ENCODE assay signal across 9 cellular contexts in genomic region chr2:102975996-102976636, GRCh38.
DNase-seq lines count a peak whose midpoint lies in the region; ATAC-seq and TF ChIP-seq lines count a peak whose summit lies in the region.
"Had no signal": no experiment of that assay in that cellular context is flagged by ENCODE, and none has a peak within 500 bp of the region (broad histone marks: within the 10 kb centered on the region; RNA-seq: fewer than 3 reads in every experiment).

No MANE protein-coding gene starts in this region.

- intact Hi-C loops in activated naive CD4-positive, alpha-beta T cell treated with anti-CD3 and anti-CD28 coated beads for 36 hours (cut with micrococcal nuclease): loop anchor here (10.0 kb wide), 1 partner anchor 1889 kb away; no protein-coding TSS in a partner anchor
- intact Hi-C loops in heart left ventricle (cut with DNase I): no loop called here

- ATAC-seq in heart left ventricle (peak in 3 of 4 donors; percentile 61 to 75 (median 71)), GM21619 (IDR thresholded peaks at IDR 0.05; ENCODE audit: unreplicated experiment) (no peak)

- H3K27ac ChIP-seq in heart left ventricle: no peak overlapping the region
- no peak overlapping the region for H3K27ac ChIP-seq in substantia nigra (ENCODE audit: low read depth, low read length, poor library complexity, severe bottlenecking)

- TF ChIP-seq CTCF in heart left ventricle (IDR thresholded peaks at IDR 0.05): peak in 10 of 12 donors; percentile 15 to 47 (median 40)

- DNase-seq in activated naive CD4-positive, alpha-beta T cell treated with anti-CD3 and anti-CD28 coated beads for 36 hours: peak; percentile 26
- no peak for DNase-seq in activated naive CD4-positive, alpha-beta T cell (lab: John Stamatoyannopoulos, UW)
- peak; percentile 48 for DNase-seq in HT-29 (ENCODE audit: low spot score)
- peak; percentile 2 to 53 for DNase-seq in SHP77 (lab: John Stamatoyannopoulos, UW)
- DNase-seq in heart left ventricle: peak in 2 of 5 donors; percentile 8 to 17
- peak in 36 of 49 donors; percentile 0 to 63 (median 21) for DNase-seq in substantia nigra (lab: John Stamatoyannopoulos, UW)
- no peak for DNase-seq in NCI-H2029 (lab: John Stamatoyannopoulos, UW)

- peaks cover 4% of the 10 kb centered on the region for H3K27me3 Mint-ChIP-seq in activated naive CD4-positive, alpha-beta T cell treated with anti-CD3 and anti-CD28 coated beads for 36 hours (ENCODE audit: low read depth)

- no peaks in the 10 kb centered on the region for H3K9me3 ChIP-seq in heart left ventricle

- no peaks in the 10 kb centered on the region for H3K9me3 Mint-ChIP-seq in activated naive CD4-positive, alpha-beta T cell treated with anti-CD3 and anti-CD28 coated beads for 36 hours

- H3K36me3 ChIP-seq in heart left ventricle: no peaks in the 10 kb centered on the region

- TF ChIP-seq POLR2A in heart left ventricle (IDR thresholded peaks at IDR 0.05): no peak

- H3K27me3 ChIP-seq in heart left ventricle: no peaks in the 10 kb centered on the region

- no peaks in the 10 kb centered on the region for H3K36me3 Mint-ChIP-seq in activated naive CD4-positive, alpha-beta T cell treated with anti-CD3 and anti-CD28 coated beads for 36 hours (ENCODE audit: low read depth)
- H3K36me3 Mint-ChIP-seq: activated naive CD4-positive, alpha-beta T cell treated with anti-CD3 and anti-CD28 coated beads, Interleukin-2, amount 50 U/mL, for 24 hours had no signal

- CTCF ChIA-PET in activated naive CD4-positive, alpha-beta T cell treated with anti-CD3 and anti-CD28 coated beads for 36 hours (lab: Charles Lee): no interaction called here

- no peak overlapping the region for H3K4me3 ChIP-seq in heart left ventricle

- H3K4me1 ChIP-seq in heart left ventricle: peaks cover 0 to 2% (median 0%) of the 10 kb centered on the region in 12 donors

- no peak overlapping the region for H3K4me3 Mint-ChIP-seq in activated naive CD4-positive, alpha-beta T cell treated with anti-CD3 and anti-CD28 coated beads for 36 hours
- H3K4me3 Mint-ChIP-seq: activated naive CD4-positive, alpha-beta T cell treated with anti-CD3 and anti-CD28 coated beads, Interleukin-2, amount 50 U/mL, for 24 hours had no signal

- H3K27ac Mint-ChIP-seq in activated naive CD4-positive, alpha-beta T cell treated with anti-CD3 and anti-CD28 coated beads for 36 hours: no peak overlapping the region
- H3K27ac Mint-ChIP-seq: activated naive CD4-positive, alpha-beta T cell treated with anti-CD3 and anti-CD28 coated beads, Interleukin-2, amount 50 U/mL, for 24 hours had no signal

- no peaks in the 10 kb centered on the region for H3K4me1 Mint-ChIP-seq in activated naive CD4-positive, alpha-beta T cell treated with anti-CD3 and anti-CD28 coated beads for 36 hours (ENCODE audit: low read depth)
- H3K4me1 Mint-ChIP-seq: activated naive CD4-positive, alpha-beta T cell treated with anti-CD3 and anti-CD28 coated beads, Interleukin-2, amount 50 U/mL, for 24 hours had no signal

- WGBS in heart left ventricle, 4 donors: 28 to 36% (median 31%) methylated on average over 7 of the region's 7 CpGs

Comparison
In these comparisons a context has a peak if more than half of its experiments do, and no peak if none do; other contexts are left out.
1. DNase-seq: peak in activated naive CD4-positive, alpha-beta T cell treated with anti-CD3 and anti-CD28 coated beads for 36 hours (single experiment), HT-29 (single experiment), SHP77 (2 of 2) and substantia nigra (36 of 49); none in activated naive CD4-positive, alpha-beta T cell (0 of 4) and NCI-H2029 (single experiment).